9 cellular contexts compared by ENCODE assay signal in the genomic region with DNA sequence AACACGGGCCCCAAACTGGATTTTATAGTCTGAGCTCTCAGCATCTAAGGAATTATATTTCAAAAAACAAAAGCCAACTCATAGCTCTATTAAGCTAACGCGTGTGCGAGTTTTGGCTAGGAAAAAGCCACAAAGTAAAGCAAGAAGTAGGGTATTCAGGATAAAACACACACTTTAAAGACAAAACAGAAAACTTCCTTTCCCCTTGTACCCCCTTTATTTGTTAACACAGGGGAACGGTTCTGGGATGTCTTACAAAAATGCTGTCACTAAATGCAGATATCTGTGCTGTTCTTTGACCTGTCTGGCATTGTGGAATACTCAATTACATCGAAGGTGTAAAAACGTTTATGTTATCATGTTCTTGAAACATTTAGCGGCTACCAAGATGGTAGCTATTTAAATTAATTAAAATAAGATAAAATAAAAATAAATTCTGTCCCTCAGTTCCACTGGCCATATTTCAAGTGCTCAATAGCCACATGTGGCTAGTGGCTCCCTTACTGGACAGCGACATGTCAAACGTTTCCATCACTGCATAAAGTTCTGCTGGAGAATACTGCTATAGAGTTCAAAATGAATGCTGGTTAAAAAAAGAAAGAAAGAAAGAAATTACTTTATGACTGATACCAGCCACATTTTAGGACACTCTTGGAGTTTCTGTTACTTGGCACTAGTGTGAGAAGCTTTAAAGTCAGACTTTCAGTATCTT. TPM values are rescaled to one million over a fixed set of nuclear protein-coding genes. Genes with fewer than 3 reads are reported as not detected.
DNase-seq lines count a peak whose midpoint lies in the region; ATAC-seq, FAIRE-seq and TF ChIP-seq lines count a peak whose summit lies in the region.
"Had no signal": no experiment of that assay in that cellular context is flagged by ENCODE, and none has a peak within 500 bp of the region (broad histone marks: within the 10 kb centered on the region; RNA-seq: fewer than 3 reads in every experiment).

No MANE protein-coding gene starts in this region.

- no peak overlapping the region for H3K27ac Mint-ChIP-seq in CD4-positive, alpha-beta T cell
- H3K27ac Mint-ChIP-seq: activated naive CD4-positive, alpha-beta T cell treated with anti-CD3 and anti-CD28 coated beads, Interleukin-2, amount 50 U/mL, for 72 hours had no signal

- CTCF ChIA-PET in CD4-positive, alpha-beta T cell (lab: Charles Lee), result no interaction called here

- POLR2A ChIA-PET in CD4-positive, alpha-beta T cell (lab: Charles Lee), result no interaction called here

- peak overlapping the region; percentile 93 for H3K4me2 ChIP-seq in hepatocyte
- H3K4me2 ChIP-seq in skeletal muscle satellite cell (ENCODE audit: low read length), result peak overlapping the region; percentile 99

- peak overlapping the region; percentile 41 for H3K4me3 ChIP-seq in hepatocyte
- H3K4me3 ChIP-seq in skeletal muscle satellite cell (ENCODE audit: low read length), result peak overlapping the region; percentile 80

- H3K36me3 Mint-ChIP-seq in CD4-positive, alpha-beta T cell (ENCODE audit: low read depth), result no peaks in the 10 kb centered on the region

- H3K4me1 Mint-ChIP-seq in CD4-positive, alpha-beta T cell (ENCODE audit: low read depth), result no peaks in the 10 kb centered on the region

- ATAC-seq in GM18868 (IDR thresholded peaks at IDR 0.05; ENCODE audit: unreplicated experiment), result no peak
- ATAC-seq in HG03520 (IDR thresholded peaks at IDR 0.05; ENCODE audit: unreplicated experiment), result no peak
- no peak for ATAC-seq in CD4-positive, alpha-beta T cell (ENCODE audit: poor library complexity)
- ATAC-seq in GM21619 (IDR thresholded peaks at IDR 0.05; ENCODE audit: unreplicated experiment), result no peak
- ATAC-seq: activated naive CD4-positive, alpha-beta T cell treated with anti-CD3 and anti-CD28 coated beads, Interleukin-2, amount 50 U/mL, for 72 hours had no signal

- H3K9ac ChIP-seq in skeletal muscle satellite cell (ENCODE audit: low read depth, low read length), result peak overlapping the region; percentile 72

- H3K36me3 ChIP-seq in hepatocyte (replicated peaks; ENCODE audit: insufficient read depth, low read depth) (no peaks in the 10 kb centered on the region), skeletal muscle satellite cell (ENCODE audit: insufficient read depth, low read length) (no peaks in the 10 kb centered on the region)

- intact Hi-C loops in CD4-positive, alpha-beta T cell (cut with DNase I, micrococcal nuclease), result no loop called here

- H3K27me3 ChIP-seq in hepatocyte (peaks cover 17% of the 10 kb centered on the region), skeletal muscle satellite cell (ENCODE audit: control insufficient read depth, insufficient read depth, low read length) (no peaks in the 10 kb centered on the region)
- H3K27me3 ChIP-seq in CD4-positive, alpha-beta T cell (ENCODE audit: control insufficient read depth, insufficient read depth, low read length), result peaks cover 35% of the 10 kb centered on the region

- H3K4me1 ChIP-seq in hepatocyte (ENCODE audit: insufficient read depth) (no peaks in the 10 kb centered on the region), skeletal muscle satellite cell (ENCODE audit: control insufficient read depth, insufficient read depth, low read length) (no peaks in the 10 kb centered on the region)

- H3K27ac ChIP-seq in hepatocyte, result no peak overlapping the region
- H3K27ac ChIP-seq in CD4-positive, alpha-beta T cell (ENCODE audit: low read depth, low read length), result no peak overlapping the region

- FAIRE-seq in GM18507 (lab: Jason Lieb, UNC), result peak; percentile 64

- WGBS in hepatocyte (ENCODE audit: low lambda C conversion rate, missing lambda C conversion rate), result 57% methylated on average over 10 of the region's 10 CpGs

- peak overlapping the region; percentile 70 for H2AFZ ChIP-seq in hepatocyte

- H3K4me3 Mint-ChIP-seq in CD4-positive, alpha-beta T cell, result no peak overlapping the region

- TF ChIP-seq CTCF in hepatocyte (IDR thresholded peaks at IDR 0.05; ENCODE audit: poor library complexity), result no peak
- no peak for TF ChIP-seq CTCF in CD4-positive, alpha-beta T cell (IDR thresholded peaks at IDR 0.05)

- no peak for DNase-seq in GM18507 (ENCODE audit: extremely low spot score, insufficient read length, low read depth)
- peak; percentile 6 for DNase-seq in UCSD-AML1 (lab: John Stamatoyannopoulos, UW; ENCODE audit: unreplicated experiment)
- DNase-seq in hepatocyte (ENCODE audit: low spot score), result no peak
- DNase-seq in CD4-positive, alpha-beta T cell, result no peak

- H3K27me3 Mint-ChIP-seq in CD4-positive, alpha-beta T cell, result peaks cover 68% of the 10 kb centered on the region

- no peaks in the 10 kb centered on the region for H3K9me2 ChIP-seq in hepatocyte (replicated peaks; ENCODE audit: insufficient read depth)

- no peaks in the 10 kb centered on the region for H4K20me1 ChIP-seq in hepatocyte (ENCODE audit: insufficient read depth, poor library complexity, severe bottlenecking)

- no peaks in the 10 kb centered on the region for H3K9me3 Mint-ChIP-seq in CD4-positive, alpha-beta T cell
- H3K9me3 Mint-ChIP-seq: activated naive CD4-positive, alpha-beta T cell treated with anti-CD3 and anti-CD28 coated beads, Interleukin-2, amount 50 U/mL, for 72 hours had no signal

- no peaks in the 10 kb centered on the region for H3K79me2 ChIP-seq in hepatocyte

- H3K9me3 ChIP-seq in hepatocyte (ENCODE audit: low read depth) (no peaks in the 10 kb centered on the region), skeletal muscle satellite cell (replicated peaks; ENCODE audit: low read length) (no peaks in the 10 kb centered on the region)
- H3K9me3 ChIP-seq in CD4-positive, alpha-beta T cell (ENCODE audit: control insufficient read depth, low read length), result no peaks in the 10 kb centered on the region

RNA-seq across cellular contexts. Expression of gene MEF2C, which starts 7.2 kb away (rescaled TPM):
- 11.0 and 14.6 TPM in 2 replicates for total RNA-seq in hepatocyte
- 5.9 and 6.0 TPM in 2 replicates for polyA plus RNA-seq in hepatocyte
- 2.3 and 23.2 TPM in 2 replicates for total RNA-seq in skeletal muscle satellite cell (2012; rRNA removed)
- total RNA-seq in CD4-positive, alpha-beta T cell, result under 1 TPM; 0.60 to 0.87 TPM
